In the genomic region with DNA sequence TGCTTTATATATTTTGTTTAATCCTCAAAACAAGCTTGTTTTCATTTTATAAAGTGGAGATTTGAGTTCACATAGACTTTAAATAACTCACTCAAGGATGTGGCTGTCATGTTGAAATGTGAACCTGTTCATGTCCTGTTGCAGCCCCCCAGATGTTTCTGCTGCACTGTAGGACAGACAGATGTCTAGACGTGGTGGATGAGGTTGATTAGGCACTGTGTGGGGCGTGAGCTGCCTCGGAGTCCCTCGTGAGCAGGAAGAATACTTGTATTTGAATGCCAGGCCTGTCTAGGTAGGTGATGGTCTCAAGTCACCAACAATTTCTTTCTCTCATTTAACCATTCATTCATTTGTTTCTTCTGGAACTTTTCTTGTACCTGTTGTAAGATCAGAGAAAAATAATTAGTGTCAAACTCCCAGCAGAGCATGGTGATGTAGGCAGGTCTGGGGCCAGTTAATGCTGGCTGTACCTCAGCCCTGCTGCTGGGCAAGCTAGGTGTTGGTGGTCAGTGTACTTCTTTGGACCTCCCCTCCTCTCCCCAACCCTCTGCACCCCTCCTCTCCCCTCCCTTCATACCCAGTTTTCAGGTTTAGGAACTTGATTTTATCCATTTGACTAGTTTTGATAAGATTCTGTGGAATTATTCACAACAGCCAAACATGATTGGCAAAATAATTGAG, we compare ENCODE assay signal across 22 cellular contexts. TPM values are rescaled to one million over a fixed set of nuclear protein-coding genes. Genes with fewer than 3 reads are reported as not detected.
A peak's percentile ranks its signal among the peaks of the same experiment; 100 is the strongest.
DNase-seq lines count a peak whose midpoint lies in the region; ATAC-seq, FAIRE-seq and TF ChIP-seq lines count a peak whose summit lies in the region.
"Had no signal": no experiment of that assay in that cellular context is flagged by ENCODE, and none has a peak within 500 bp of the region (broad histone marks: within the 10 kb centered on the region; RNA-seq: fewer than 3 reads in every experiment).

No MANE protein-coding gene starts in this region.

- H3K4me2 ChIP-seq in OCI-LY7 (ENCODE audit: low read length) (no peak overlapping the region), hepatocyte (no peak overlapping the region), neural progenitor cell (peak overlapping the region; percentile 40)

- TF ChIP-seq CTCF in OCI-LY7 (conservative IDR thresholded peaks at IDR 0.05; ENCODE audit: low read length) (no peak), hepatocyte (IDR thresholded peaks at IDR 0.05; ENCODE audit: poor library complexity) (no peak), neural progenitor cell (IDR thresholded peaks at IDR 0.05) (no peak)

- no peaks in the 10 kb centered on the region for H3F3A ChIP-seq in neural progenitor cell (ENCODE audit: low read depth)

- CTCF ChIA-PET in OCI-LY7 (lab: Charles Lee; ENCODE audit: unreplicated experiment): no interaction called here

- H3K9me2 ChIP-seq in OCI-LY7 (ENCODE audit: insufficient read depth, low read length) (no peaks in the 10 kb centered on the region), hepatocyte (replicated peaks; ENCODE audit: insufficient read depth) (no peaks in the 10 kb centered on the region)

- H3K4me3 Mint-ChIP-seq in neural progenitor cell: no peak overlapping the region
- H3K4me3 Mint-ChIP-seq: activated naive CD8-positive, alpha-beta T cell treated with anti-CD3 and anti-CD28 coated beads, Interleukin-2, amount 10 ng/mL, durations not matched to agents 7 days and 5 days; CD4-positive, alpha-beta memory T cell; naive B cell had no signal

- no peaks in the 10 kb centered on the region for H3K9me3 Mint-ChIP-seq in neural progenitor cell
- H3K9me3 Mint-ChIP-seq: activated T-helper 2 cell treated with anti-CD3 and anti-CD28 coated beads, Interferon-gamma antibody, Interleukin-2, Interleukin-4, amounts not matched to agents 10 μg/mL and 5 μg/mL and 100 μg/mL, durations not matched to agents 14 hours and 24 hours and 36 hours; CD4-positive, alpha-beta memory T cell had no signal

- H3K4me3 ChIP-seq in OCI-LY7 (ENCODE audit: low read depth, low read length, poor library complexity, severe bottlenecking) (no peak overlapping the region), hepatocyte (no peak overlapping the region), neural progenitor cell (no peak overlapping the region)
- H3K4me3 ChIP-seq: colonic mucosa, sigmoid colon had no signal

- peak overlapping the region; percentile 13 for H3K27ac Mint-ChIP-seq in neural progenitor cell
- H3K27ac Mint-ChIP-seq: activated naive CD8-positive, alpha-beta T cell treated with anti-CD3 and anti-CD28 coated beads, Interleukin-2, amount 10 ng/mL, durations not matched to agents 7 days and 5 days; activated T-helper 2 cell treated with anti-CD3 and anti-CD28 coated beads, Interferon-gamma antibody, Interleukin-2, Interleukin-4, amounts not matched to agents 10 μg/mL and 5 μg/mL and 100 μg/mL, durations not matched to agents 14 hours and 24 hours and 36 hours; CD4-positive, alpha-beta memory T cell had no signal

- no peaks in the 10 kb centered on the region for H3K27me3 Mint-ChIP-seq in neural progenitor cell (ENCODE audit: insufficient read depth, low read depth)
- H3K27me3 Mint-ChIP-seq: CD4-positive, alpha-beta memory T cell had no signal

- intact Hi-C loops in OCI-LY7 (cut with micrococcal nuclease; ENCODE audit: unreplicated experiment): no loop called here

- 46% methylated on average over 4 of the region's 4 CpGs for WGBS in hepatocyte (ENCODE audit: low lambda C conversion rate, missing lambda C conversion rate)

- H3K4me1 ChIP-seq in OCI-LY7 (ENCODE audit: insufficient read depth, low read length, poor library complexity, severe bottlenecking): peaks cover 8% of the 10 kb centered on the region
- peaks cover 51% of the 10 kb centered on the region for H3K4me1 ChIP-seq in hepatocyte (ENCODE audit: insufficient read depth)
- peaks cover 41% of the 10 kb centered on the region for H3K4me1 ChIP-seq in neural progenitor cell
- H3K4me1 ChIP-seq: colonic mucosa, parathyroid adenoma had no signal

- DNase-seq in GM19239 (ENCODE audit: insufficient read length, low spot score) (no peak), OCI-LY7 (ENCODE audit: low spot score) (peak; percentile 7), hepatocyte (ENCODE audit: low spot score) (no peak), neural progenitor cell (ENCODE audit: low spot score) (no peak), midbrain (lab: John Stamatoyannopoulos, UW) (no peak), iPS-NIHi7 (ENCODE audit: extremely low spot score) (no peak)
- DNase-seq: activated CD4-positive, alpha-beta T cell treated with anti-CD3 and anti-CD28 coated beads, Interleukin-2, amount 50 U/mL, for 1 hour; activated naive CD8-positive, alpha-beta T cell treated with anti-CD3 and anti-CD28 coated beads, Interleukin-2, amount 10 ng/mL, durations not matched to agents 7 days and 5 days; brain microvascular endothelial cell; CD4-positive, alpha-beta memory T cell; colonic mucosa; DMS79 treated with DMSO at 0.1 percent for 48 hours; naive B cell; NCI-H1436 treated with DMSO at 0.1 percent for 48 hours; NCI-H82; sigmoid colon; stimulated activated naive CD4-positive, alpha-beta T cell; T-helper 1 cell had no signal

- H4K20me1 ChIP-seq in OCI-LY7 (ENCODE audit: insufficient read depth, low read length) (peaks cover 12% of the 10 kb centered on the region; the same call in 1 of the 2 replicates), hepatocyte (ENCODE audit: insufficient read depth, poor library complexity, severe bottlenecking) (peaks cover 65% of the 10 kb centered on the region), neural progenitor cell (ENCODE audit: low read depth) (peaks cover 98% of the 10 kb centered on the region)

- H2AFZ ChIP-seq in OCI-LY7 (ENCODE audit: low read length) (no peak overlapping the region), hepatocyte (no peak overlapping the region), neural progenitor cell (replicated peaks) (no peak overlapping the region)
- H2AFZ ChIP-seq: parathyroid adenoma had no signal

- no TSS peak for BruUV-seq in OCI-LY7 (replicated peaks; lab: Mats Ljungman, UMichigan)

- H3K9me3 ChIP-seq in OCI-LY7 (ENCODE audit: low read length) (no peaks in the 10 kb centered on the region), hepatocyte (ENCODE audit: low read depth) (no peaks in the 10 kb centered on the region), neural progenitor cell (ENCODE audit: low read depth) (no peaks in the 10 kb centered on the region)
- H3K9me3 ChIP-seq: colonic mucosa, sigmoid colon had no signal

- H3K27me3 ChIP-seq in hepatocyte (no peaks in the 10 kb centered on the region), neural progenitor cell (no peaks in the 10 kb centered on the region)
- H3K27me3 ChIP-seq: brain microvascular endothelial cell, colonic mucosa, sigmoid colon had no signal

- H3K36me3 ChIP-seq in OCI-LY7 (ENCODE audit: insufficient read depth, low read length) (no peaks in the 10 kb centered on the region), hepatocyte (replicated peaks; ENCODE audit: insufficient read depth, low read depth) (no peaks in the 10 kb centered on the region), neural progenitor cell (no peaks in the 10 kb centered on the region)
- H3K36me3 ChIP-seq: brain microvascular endothelial cell, colonic mucosa, sigmoid colon had no signal

- H3K36me3 Mint-ChIP-seq in neural progenitor cell: peaks cover 13% of the 10 kb centered on the region
- H3K36me3 Mint-ChIP-seq: activated naive CD8-positive, alpha-beta T cell treated with anti-CD3 and anti-CD28 coated beads, Interleukin-2, amount 10 ng/mL, durations not matched to agents 7 days and 5 days; CD4-positive, alpha-beta memory T cell had no signal

- peak; percentile 54 for FAIRE-seq in GM19239 (lab: Jason Lieb, UNC)

- H3K79me2 ChIP-seq in OCI-LY7 (ENCODE audit: insufficient read depth, low read depth, low read length) (no peaks in the 10 kb centered on the region), hepatocyte (peaks cover 98% of the 10 kb centered on the region), neural progenitor cell (ENCODE audit: low read depth) (peaks cover 100% of the 10 kb centered on the region)

- no peak for ATAC-seq in GM18873 (IDR thresholded peaks at IDR 0.05; ENCODE audit: low FRiP score, unreplicated experiment)

- POLR2A ChIA-PET in OCI-LY7 (lab: Charles Lee): interaction anchor here (1.0 to 1.5 kb wide), 3 partner anchors 11 to 17 kb away, joined by 3 to 4 read pairs (median 3); no protein-coding TSS in a partner anchor

- no peak overlapping the region for H3K27ac ChIP-seq in OCI-LY7 (ENCODE audit: low read depth, low read length, poor library complexity, severe bottlenecking)
- H3K27ac ChIP-seq in hepatocyte: peak overlapping the region; percentile 83
- no peak overlapping the region for H3K27ac ChIP-seq in neural progenitor cell
- H3K27ac ChIP-seq: brain microvascular endothelial cell, colonic mucosa, parathyroid adenoma, VCaP had no signal

- H3K9ac ChIP-seq in neural progenitor cell: no peak overlapping the region
- H3K9ac ChIP-seq: parathyroid adenoma had no signal

- peaks cover 45% of the 10 kb centered on the region for H3K4me1 Mint-ChIP-seq in neural progenitor cell

RNA-seq across cellular contexts. Expression of gene AFDN, which starts 34.0 kb away (rescaled TPM):
- total RNA-seq in OCI-LY7 (2014; rRNA removed; shearing (Covaris generic)): 43.6 and 62.2 TPM in 2 replicates
- total RNA-seq in OCI-LY7 (2022): 68.8 and 71.6 TPM in 2 replicates
- 192 and 198 TPM in 2 replicates for total RNA-seq in hepatocyte
- 130 and 173 TPM in 2 replicates for polyA plus RNA-seq in hepatocyte
- 261 and 357 TPM in 2 replicates for total RNA-seq in neural progenitor cell (ENCODE audit: low replicate concordance)
